ENCODE assay signal across 18 cellular contexts in genomic region chr5:111399113-111399512, GRCh38.
DNase-seq lines count a peak whose midpoint lies in the region; ATAC-seq and TF ChIP-seq lines count a peak whose summit lies in the region.
"Had no signal": no experiment of that assay in that cellular context is flagged by ENCODE, and none has a peak within 500 bp of the region (broad histone marks: within the 10 kb centered on the region; RNA-seq: fewer than 3 reads in every experiment).

No MANE protein-coding gene starts in this region.

- H3K9me2 ChIP-seq in OCI-LY7 (ENCODE audit: insufficient read depth, low read length): no peaks in the 10 kb centered on the region

- no peak overlapping the region for H2AFZ ChIP-seq in OCI-LY7 (ENCODE audit: low read length)
- H2AFZ ChIP-seq: GM23338 had no signal

- no peak overlapping the region for H3K4me3 ChIP-seq in OCI-LY7 (ENCODE audit: low read depth, low read length, poor library complexity, severe bottlenecking)
- H3K4me3 ChIP-seq: A549, GM23338 had no signal

- H4K20me1 ChIP-seq in OCI-LY7 (ENCODE audit: insufficient read depth, low read length): no peaks in the 10 kb centered on the region

- CTCF ChIA-PET in activated CD4-positive, alpha-beta T cell treated with anti-CD3 and anti-CD28 coated beads for 36 hours (lab: Charles Lee): interaction anchor here (3.4 kb wide), 1 partner anchor 9 kb away, joined by 10 read pairs; no protein-coding TSS in a partner anchor
- CTCF ChIA-PET in OCI-LY7 (lab: Charles Lee; ENCODE audit: unreplicated experiment): no interaction called here

- no peak for DNase-seq in activated CD4-positive, alpha-beta T cell treated with anti-CD3 and anti-CD28 coated beads for 36 hours
- DNase-seq in activated CD4-positive, alpha-beta T cell treated with anti-CD3 and anti-CD28 coated beads, Interleukin-2, amount 50 U/mL, for 1 hour: no peak
- DNase-seq in natural killer cell treated with Interleukin-12 subunit alpha and Interleukin-12 subunit beta and Interleukin-15 and Interleukin-18, amount 100 ng/mL, for 72 hours (ENCODE audit: low spot score): no peak
- no peak for DNase-seq in natural killer cell
- peak in 1 of 2 donors; percentile 51 for DNase-seq in stimulated activated effector memory CD8-positive, alpha-beta T cell treated with anti-CD3 and anti-CD28 coated beads, Interleukin-12 subunit alpha, Interleukin-12 subunit beta, amount 100 ng/mL, for 72 hours (ENCODE audit: low spot score in 2 of 2)
- no peak for DNase-seq in LoVo (ENCODE audit: low spot score)
- no peak for DNase-seq in OCI-LY7 (ENCODE audit: low spot score)
- DNase-seq: AML-193; Calu3; CD8-positive, alpha-beta T cell; GDM1; HCEC 1CT had no signal

- peaks cover 67% of the 10 kb centered on the region for H3K36me3 Mint-ChIP-seq in activated CD4-positive, alpha-beta T cell treated with anti-CD3 and anti-CD28 coated beads for 36 hours (ENCODE audit: low read depth)
- H3K36me3 Mint-ChIP-seq in natural killer cell treated with Interleukin-12 subunit alpha and Interleukin-12 subunit beta and Interleukin-15 and Interleukin-18, amount 100 ng/mL, for 72 hours: no peaks in the 10 kb centered on the region
- no peaks in the 10 kb centered on the region for H3K36me3 Mint-ChIP-seq in natural killer cell
- H3K36me3 Mint-ChIP-seq in activated T-helper 17 cell treated with anti-CD3 and anti-CD28 coated beads, Interleukin-2, amount 50 U/mL, for 72 hours (ENCODE audit: low read depth): peaks cover 96% of the 10 kb centered on the region
- peaks cover 61% of the 10 kb centered on the region for H3K36me3 Mint-ChIP-seq in stimulated activated effector memory CD8-positive, alpha-beta T cell treated with anti-CD3 and anti-CD28 coated beads, Interleukin-12 subunit alpha, Interleukin-12 subunit beta, amount 100 ng/mL, for 72 hours

- intact Hi-C loops in activated CD4-positive, alpha-beta T cell treated with anti-CD3 and anti-CD28 coated beads for 36 hours (cut with DNase I, micrococcal nuclease): no loop called here
- intact Hi-C loops in natural killer cell (cut with micrococcal nuclease) (no loop called here), OCI-LY7 (cut with micrococcal nuclease; ENCODE audit: unreplicated experiment) (no loop called here)

- no peak overlapping the region for H3K4me2 ChIP-seq in OCI-LY7 (ENCODE audit: low read length)
- H3K4me2 ChIP-seq: A549, GM23338 had no signal

- BruUV-seq in OCI-LY7 (replicated peaks; lab: Mats Ljungman, UMichigan): no TSS peak

- no peaks in the 10 kb centered on the region for H3K36me3 ChIP-seq in OCI-LY7 (ENCODE audit: insufficient read depth, low read length)

- peaks cover 6% of the 10 kb centered on the region for H3K9me3 Mint-ChIP-seq in activated CD4-positive, alpha-beta T cell treated with anti-CD3 and anti-CD28 coated beads for 36 hours (ENCODE audit: low read depth)
- H3K9me3 Mint-ChIP-seq in natural killer cell treated with Interleukin-12 subunit alpha and Interleukin-12 subunit beta and Interleukin-15 and Interleukin-18, amount 100 ng/mL, for 72 hours: no peaks in the 10 kb centered on the region
- H3K9me3 Mint-ChIP-seq in natural killer cell: no peaks in the 10 kb centered on the region
- no peaks in the 10 kb centered on the region for H3K9me3 Mint-ChIP-seq in activated T-helper 17 cell treated with anti-CD3 and anti-CD28 coated beads, Interleukin-2, amount 50 U/mL, for 72 hours
- H3K9me3 Mint-ChIP-seq in stimulated activated effector memory CD8-positive, alpha-beta T cell treated with anti-CD3 and anti-CD28 coated beads, Interleukin-12 subunit alpha, Interleukin-12 subunit beta, amount 100 ng/mL, for 72 hours: no peaks in the 10 kb centered on the region
- H3K9me3 Mint-ChIP-seq: CD8-positive, alpha-beta T cell; GM23338 had no signal

- no peak overlapping the region for H3K27ac ChIP-seq in OCI-LY7 (ENCODE audit: low read depth, low read length, poor library complexity, severe bottlenecking)
- H3K27ac ChIP-seq: 22Rv1, A549, C4-2B, HL-60 had no signal

- H3K4me1 ChIP-seq in OCI-LY7 (ENCODE audit: insufficient read depth, low read length, poor library complexity, severe bottlenecking): no peaks in the 10 kb centered on the region
- H3K4me1 ChIP-seq: A549 had no signal

- no peaks in the 10 kb centered on the region for H3K27me3 Mint-ChIP-seq in activated CD4-positive, alpha-beta T cell treated with anti-CD3 and anti-CD28 coated beads for 36 hours
- peaks cover 6 to 8% of the 10 kb centered on the region in 2 donors for H3K27me3 Mint-ChIP-seq in natural killer cell treated with Interleukin-12 subunit alpha and Interleukin-12 subunit beta and Interleukin-15 and Interleukin-18, amount 100 ng/mL, for 72 hours
- peaks cover 0 to 5% of the 10 kb centered on the region in 2 donors for H3K27me3 Mint-ChIP-seq in natural killer cell (ENCODE audit: low read depth in 2 of 2)
- no peaks in the 10 kb centered on the region for H3K27me3 Mint-ChIP-seq in activated T-helper 17 cell treated with anti-CD3 and anti-CD28 coated beads, Interleukin-2, amount 50 U/mL, for 72 hours

- TF ChIP-seq CTCF in natural killer cell (IDR thresholded peaks at IDR 0.05) (no peak), OCI-LY7 (conservative IDR thresholded peaks at IDR 0.05; ENCODE audit: low read length) (no peak)

- H3K79me2 ChIP-seq in OCI-LY7 (ENCODE audit: insufficient read depth, low read depth, low read length): no peaks in the 10 kb centered on the region

- 0 out of 2 replicates have a peak, but pooled peaks cover 4% of the 10 kb centered on the region for H3K9me3 ChIP-seq in OCI-LY7 (ENCODE audit: low read length)
- H3K9me3 ChIP-seq: A549 had no signal

- H3K4me1 Mint-ChIP-seq in activated CD4-positive, alpha-beta T cell treated with anti-CD3 and anti-CD28 coated beads for 36 hours: peaks cover 24% of the 10 kb centered on the region
- H3K4me1 Mint-ChIP-seq in natural killer cell treated with Interleukin-12 subunit alpha and Interleukin-12 subunit beta and Interleukin-15 and Interleukin-18, amount 100 ng/mL, for 72 hours (ENCODE audit: low read depth in 2 of 2): peaks cover 0 to 12% of the 10 kb centered on the region in 2 donors
- H3K4me1 Mint-ChIP-seq in natural killer cell: no peaks in the 10 kb centered on the region
- H3K4me1 Mint-ChIP-seq in activated T-helper 17 cell treated with anti-CD3 and anti-CD28 coated beads, Interleukin-2, amount 50 U/mL, for 72 hours: peaks cover 31% of the 10 kb centered on the region
- H3K4me1 Mint-ChIP-seq in stimulated activated effector memory CD8-positive, alpha-beta T cell treated with anti-CD3 and anti-CD28 coated beads, Interleukin-12 subunit alpha, Interleukin-12 subunit beta, amount 100 ng/mL, for 72 hours: peaks cover 16% of the 10 kb centered on the region
- H3K4me1 Mint-ChIP-seq: GM23338 had no signal

- no peak overlapping the region for H3K4me3 Mint-ChIP-seq in activated CD4-positive, alpha-beta T cell treated with anti-CD3 and anti-CD28 coated beads for 36 hours
- H3K4me3 Mint-ChIP-seq in natural killer cell treated with Interleukin-12 subunit alpha and Interleukin-12 subunit beta and Interleukin-15 and Interleukin-18, amount 100 ng/mL, for 72 hours: peak overlapping the region; percentile 16
- no peak overlapping the region for H3K4me3 Mint-ChIP-seq in natural killer cell
- peak overlapping the region; percentile 50 for H3K4me3 Mint-ChIP-seq in activated T-helper 17 cell treated with anti-CD3 and anti-CD28 coated beads, Interleukin-2, amount 50 U/mL, for 72 hours
- no peak overlapping the region for H3K4me3 Mint-ChIP-seq in stimulated activated effector memory CD8-positive, alpha-beta T cell treated with anti-CD3 and anti-CD28 coated beads, Interleukin-12 subunit alpha, Interleukin-12 subunit beta, amount 100 ng/mL, for 72 hours
- H3K4me3 Mint-ChIP-seq: CD8-positive, alpha-beta T cell; GM23338 had no signal

- POLR2A ChIA-PET in activated CD4-positive, alpha-beta T cell treated with anti-CD3 and anti-CD28 coated beads for 36 hours (lab: Charles Lee): no interaction called here
- POLR2A ChIA-PET in OCI-LY7 (lab: Charles Lee): interaction anchor here (0.7 kb wide), 1 partner anchor 106 kb away, joined by 3 read pairs; no protein-coding TSS in a partner anchor

- H3K27ac Mint-ChIP-seq in activated CD4-positive, alpha-beta T cell treated with anti-CD3 and anti-CD28 coated beads for 36 hours: no peak overlapping the region
- H3K27ac Mint-ChIP-seq in natural killer cell treated with Interleukin-12 subunit alpha and Interleukin-12 subunit beta and Interleukin-15 and Interleukin-18, amount 100 ng/mL, for 72 hours: no peak overlapping the region
- no peak overlapping the region for H3K27ac Mint-ChIP-seq in natural killer cell
- peak overlapping the region; percentile 78 for H3K27ac Mint-ChIP-seq in activated T-helper 17 cell treated with anti-CD3 and anti-CD28 coated beads, Interleukin-2, amount 50 U/mL, for 72 hours
- H3K27ac Mint-ChIP-seq in stimulated activated effector memory CD8-positive, alpha-beta T cell treated with anti-CD3 and anti-CD28 coated beads, Interleukin-12 subunit alpha, Interleukin-12 subunit beta, amount 100 ng/mL, for 72 hours: no peak overlapping the region
- H3K27ac Mint-ChIP-seq: GM23338 had no signal

- peak; percentile 39 for ATAC-seq in activated CD4-positive, alpha-beta T cell treated with anti-CD3 and anti-CD28 coated beads for 36 hours
- no peak for ATAC-seq in natural killer cell treated with Interleukin-12 subunit alpha and Interleukin-12 subunit beta and Interleukin-15 and Interleukin-18, amount 100 ng/mL, for 72 hours
- ATAC-seq in natural killer cell: no peak
- ATAC-seq in activated T-helper 17 cell treated with anti-CD3 and anti-CD28 coated beads, Interleukin-2, amount 50 U/mL, for 72 hours (replicated peaks): peak; percentile 52
- peak; percentile 24 for ATAC-seq in stimulated activated effector memory CD8-positive, alpha-beta T cell treated with anti-CD3 and anti-CD28 coated beads, Interleukin-12 subunit alpha, Interleukin-12 subunit beta, amount 100 ng/mL, for 72 hours
- ATAC-seq: A549; CD8-positive, alpha-beta T cell; GM23338 had no signal

Comparison
In these comparisons a context has a peak if more than half of its experiments do, and no peak if none do; other contexts are left out.
1. H3K4me3 Mint-ChIP-seq: peak in natural killer cell treated with Interleukin-12 subunit alpha and Interleukin-12 subunit beta and Interleukin-15 and Interleukin-18, amount 100 ng/mL, for 72 hours (single experiment) and activated T-helper 17 cell treated with anti-CD3 and anti-CD28 coated beads, Interleukin-2, amount 50 U/mL, for 72 hours (single experiment); none in activated CD4-positive, alpha-beta T cell treated with anti-CD3 and anti-CD28 coated beads for 36 hours (single experiment), natural killer cell (single experiment) and stimulated activated effector memory CD8-positive, alpha-beta T cell treated with anti-CD3 and anti-CD28 coated beads, Interleukin-12 subunit alpha, Interleukin-12 subunit beta, amount 100 ng/mL, for 72 hours (single experiment).
2. ATAC-seq: peak in activated CD4-positive, alpha-beta T cell treated with anti-CD3 and anti-CD28 coated beads for 36 hours (single experiment), activated T-helper 17 cell treated with anti-CD3 and anti-CD28 coated beads, Interleukin-2, amount 50 U/mL, for 72 hours (single experiment) and stimulated activated effector memory CD8-positive, alpha-beta T cell treated with anti-CD3 and anti-CD28 coated beads, Interleukin-12 subunit alpha, Interleukin-12 subunit beta, amount 100 ng/mL, for 72 hours (single experiment); none in natural killer cell treated with Interleukin-12 subunit alpha and Interleukin-12 subunit beta and Interleukin-15 and Interleukin-18, amount 100 ng/mL, for 72 hours (0 of 2) and natural killer cell (0 of 3).